Comparison of ENCODE assay signal across 11 cellular contexts in the genomic region with DNA sequence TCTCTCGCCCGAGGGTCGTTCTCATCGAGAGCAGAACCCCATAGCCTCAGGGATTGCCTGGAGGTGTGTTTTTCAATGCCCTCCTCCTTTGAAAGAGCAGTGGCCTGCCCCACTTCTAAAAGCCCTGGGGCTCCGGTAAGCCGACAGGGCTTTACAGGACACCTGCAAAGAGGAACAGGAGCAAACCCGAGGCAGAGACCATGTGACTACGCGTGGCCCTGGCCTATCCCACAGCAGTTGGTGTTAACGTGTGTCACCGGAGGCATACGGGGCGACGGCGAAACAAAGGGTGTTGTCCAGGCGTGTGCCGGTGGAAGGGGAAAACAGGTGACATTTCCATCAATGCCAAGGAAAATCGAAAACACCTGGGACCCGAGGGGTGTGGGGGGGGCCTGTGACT.
DNase-seq lines count a peak whose midpoint lies in the region; ATAC-seq, FAIRE-seq and TF ChIP-seq lines count a peak whose summit lies in the region.
"Had no signal": no experiment of that assay in that cellular context is flagged by ENCODE, and none has a peak within 500 bp of the region (broad histone marks: within the 10 kb centered on the region; RNA-seq: fewer than 3 reads in every experiment).

No MANE protein-coding gene starts in this region.

- WGBS in A549 (ENCODE audit: missing lambda C conversion rate) = 77% methylated on average over 17 of the region's 19 CpGs
- WGBS in GM23248 (ENCODE audit: low coverage in 1 of 2, low lambda C conversion rate in 2 of 2, missing lambda C conversion rate in 2 of 2), 2 experiments = 39 to 42% methylated on average over 19 of the region's 19 CpGs

- H4K20me1 ChIP-seq in GM23248 (ENCODE audit: insufficient read depth) = no peaks in the 10 kb centered on the region

- CTCF ChIA-PET in A549 (lab: Yijun Ruan, JAX) = no interaction called here

- no peak for TF ChIP-seq EP300 in A549 (IDR thresholded peaks at IDR 0.05)

- DNase-seq in A549 (ENCODE audit: low read depth in 1 of 2, low spot score in 1 of 2) = no peak
- DNase-seq in GM23248 = no peak
- DNase-seq in bronchial epithelial cell (ENCODE audit: low read depth) = no peak
- no peak for DNase-seq in naive B cell
- DNase-seq in HuH-7.5 (ENCODE audit: low spot score) = no peak
- DNase-seq in pons (ENCODE audit: low spot score) = no peak
- DNase-seq in GM12892 (ENCODE audit: insufficient read length) = no peak

- peak overlapping the region; percentile 73; the same call in 1 of the 2 replicates for H3K9ac ChIP-seq in GM23248

- TF ChIP-seq CTCF in A549 (IDR thresholded peaks at IDR 0.05) = no peak
- TF ChIP-seq CTCF in bronchial epithelial cell (IDR thresholded peaks at IDR 0.05; ENCODE audit: insufficient read depth, low read length, severe bottlenecking) = no peak

- no peaks in the 10 kb centered on the region for H3K36me3 ChIP-seq in GM23248 (ENCODE audit: low read depth)
- H3K36me3 ChIP-seq in bronchial epithelial cell (ENCODE audit: control insufficient read depth, insufficient read depth, low read length) = no peaks in the 10 kb centered on the region

- peak overlapping the region in 1 of 2 experiments; percentile 80; a peak in 1 of 6 replicates for H3K27ac ChIP-seq in A549
- H3K27ac ChIP-seq in GM23248 = no peak overlapping the region

- H3K4me3 ChIP-seq in A549 (peak overlapping the region; percentile 46), GM23248 (peak overlapping the region; percentile 77; the same call in 1 of the 2 replicates), bronchial epithelial cell (ENCODE audit: low read depth, low read length) (peak overlapping the region; percentile 37)
- H3K4me3 ChIP-seq: GM12878 had no signal

- in situ Hi-C loops in GM23248 (cut with MboI) = no loop called here

- H3K4me1 Mint-ChIP-seq in naive B cell = peaks cover 11 to 44% (median 31%) of the 10 kb centered on the region in 3 donors

- peak overlapping the region in 1 of 6 donors; percentile 82 for H3K27ac Mint-ChIP-seq in naive B cell
- H3K27ac Mint-ChIP-seq: type B pancreatic cell had no signal

- H2AFZ ChIP-seq in GM23248 = peak overlapping the region; percentile 98

- H3K4me1 ChIP-seq in A549 = 0 out of 3 replicates have a peak, but pooled peaks cover 3% of the 10 kb centered on the region
- no peaks in the 10 kb centered on the region for H3K4me1 ChIP-seq in GM23248 (ENCODE audit: insufficient read depth)

- H3K9me3 Mint-ChIP-seq in naive B cell = peaks cover 0 to 26% (median 4%) of the 10 kb centered on the region in 7 donors
- H3K9me3 Mint-ChIP-seq: type B pancreatic cell had no signal

- H3K27me3 ChIP-seq in GM23248 (replicated peaks; ENCODE audit: insufficient read depth) = peaks cover 3% of the 10 kb centered on the region; the same call in 1 of the 2 replicates
- no peaks in the 10 kb centered on the region for H3K27me3 ChIP-seq in bronchial epithelial cell (ENCODE audit: control insufficient read depth, insufficient read depth, low read length)

- TF ChIP-seq POLR2A in A549 (IDR thresholded peaks at IDR 0.05; ENCODE audit: low read length) = no peak
- TF ChIP-seq POLR2A in GM12892 (IDR thresholded peaks at IDR 0.05; ENCODE audit: low read depth, low read length) = no peak

- H3K79me2 ChIP-seq in GM23248 (ENCODE audit: insufficient read depth) = no peaks in the 10 kb centered on the region

- H3K4me3 Mint-ChIP-seq in naive B cell = peak overlapping the region in 7 of 8 donors; percentile 78 to 94 (median 83)
- H3K4me3 Mint-ChIP-seq: type B pancreatic cell had no signal

- no peaks in the 10 kb centered on the region for H3F3A ChIP-seq in GM23248 (ENCODE audit: insufficient read depth)

- no peak for TF ChIP-seq RAD21 in A549 (conservative IDR thresholded peaks at IDR 0.05 in 1 of 2, IDR thresholded peaks at IDR 0.05 in 1 of 2)

- H3K36me3 Mint-ChIP-seq in naive B cell = no peaks in the 10 kb centered on the region
- H3K36me3 Mint-ChIP-seq: type B pancreatic cell had no signal

- H3K9me2 ChIP-seq in GM23248 (ENCODE audit: insufficient read depth) = no peaks in the 10 kb centered on the region

- no peak for FAIRE-seq in A549 (lab: Jason Lieb, UNC)
- FAIRE-seq in bronchial epithelial cell (lab: Jason Lieb, UNC) = no peak
- no peak for FAIRE-seq in GM12892 (lab: Jason Lieb, UNC)
- FAIRE-seq: GM12878, RCC 7860 had no signal

- ATAC-seq in A549 (no peak), naive B cell (ENCODE audit: low read depth in 2 of 2) (no peak), HG02588 (IDR thresholded peaks at IDR 0.05; ENCODE audit: unreplicated experiment) (no peak)
- ATAC-seq: GM12878 had no signal

- H3K4me2 ChIP-seq in A549 = peak overlapping the region; percentile 73
- H3K4me2 ChIP-seq in GM23248 (ENCODE audit: unreplicated experiment) = peak overlapping the region; percentile 78

- POLR2A ChIA-PET in A549 (lab: Yijun Ruan, JAX) = no interaction called here

- H3K27me3 Mint-ChIP-seq in naive B cell = no peaks in the 10 kb centered on the region
- H3K27me3 Mint-ChIP-seq: type B pancreatic cell had no signal

- H3K9me3 ChIP-seq in A549 = no peaks in the 10 kb centered on the region
- no peaks in the 10 kb centered on the region for H3K9me3 ChIP-seq in GM23248 (ENCODE audit: low read depth)

TF ChIP-seq in A549, 52 proteins besides CTCF, POLR2A, EP300 and RAD21:
- TF ChIP-seq FOSB (CRISPR knock-in tag; IDR thresholded peaks at IDR 0.05) = no peak
- TF ChIP-seq ESRRA (IDR thresholded peaks at IDR 0.05; ENCODE audit: borderline replicate concordance, low read length) = no peak
- no peak for TF ChIP-seq EHMT2 (IDR thresholded peaks at IDR 0.05; ENCODE audit: low read depth)
- TF ChIP-seq PBX3 (IDR thresholded peaks at IDR 0.05) = no peak
- TF ChIP-seq NFE2L2 (conservative IDR thresholded peaks at IDR 0.05; ENCODE audit: low read length) = no peak
- TF ChIP-seq RCOR1 (IDR thresholded peaks at IDR 0.05; ENCODE audit: low read depth, low read length) = no peak
- no peak for TF ChIP-seq MAZ (IDR thresholded peaks at IDR 0.05; ENCODE audit: borderline replicate concordance, low read depth, low read length)
- no peak for TF ChIP-seq PHF8 (IDR thresholded peaks at IDR 0.05; ENCODE audit: borderline replicate concordance, low read depth)
- TF ChIP-seq FOSL2 (IDR thresholded peaks at IDR 0.05) = no peak
- no peak for TF ChIP-seq FOSL2 (CRISPR knock-in tag; IDR thresholded peaks at IDR 0.05)
- TF ChIP-seq GATA3 (IDR thresholded peaks at IDR 0.05; ENCODE audit: borderline replicate concordance) = no peak
- no peak for TF ChIP-seq HOXB13 (CRISPR knock-in tag; IDR thresholded peaks at IDR 0.05; ENCODE audit: low read depth)
- no peak for TF ChIP-seq TFCP2L1 (CRISPR knock-in tag; IDR thresholded peaks at IDR 0.05)
- no peak for TF ChIP-seq TP53 (CRISPR knock-in tag; IDR thresholded peaks at IDR 0.05)
- TF ChIP-seq KDM5A (IDR thresholded peaks at IDR 0.05) = no peak
- no peak for TF ChIP-seq MYC (IDR thresholded peaks at IDR 0.05; ENCODE audit: borderline replicate concordance, low read length)
- TF ChIP-seq HEYL (CRISPR knock-in tag; IDR thresholded peaks at IDR 0.05) = no peak
- TF ChIP-seq, protein P1, sequence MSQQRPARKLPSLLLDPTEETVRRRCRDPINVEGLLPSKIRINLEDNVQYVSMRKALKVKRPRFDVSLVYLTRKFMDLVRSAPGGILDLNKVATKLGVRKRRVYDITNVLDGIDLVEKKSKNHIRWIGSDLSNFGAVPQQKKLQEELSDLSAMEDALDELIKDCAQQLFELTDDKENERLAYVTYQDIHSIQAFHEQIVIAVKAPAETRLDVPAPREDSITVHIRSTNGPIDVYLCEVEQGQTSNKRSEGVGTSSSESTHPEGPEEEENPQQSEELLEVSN (IDR thresholded peaks at IDR 0.05; ENCODE audit: borderline replicate concordance, low read depth) = no peak
